In the genomic region with DNA sequence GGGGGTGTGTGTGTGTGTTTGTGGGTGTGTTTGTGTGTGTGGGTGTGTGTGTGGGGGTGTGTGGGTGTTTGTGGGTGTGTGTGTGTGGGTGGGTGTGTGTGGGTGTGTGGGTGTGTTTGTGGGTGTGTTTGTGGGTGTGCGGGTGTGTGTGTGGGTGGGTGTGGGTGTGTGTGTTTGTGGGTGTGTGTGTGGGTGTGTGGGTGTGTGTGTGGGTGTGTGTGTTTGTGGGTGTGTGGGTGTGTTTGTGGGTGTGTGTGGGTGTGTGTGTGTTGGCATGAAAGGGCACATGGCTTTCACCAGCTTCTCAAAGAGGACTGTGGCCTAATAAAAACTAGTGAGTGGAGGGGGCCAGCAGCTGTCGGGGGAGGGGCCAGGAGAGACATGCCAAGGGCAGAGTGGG, we compare ENCODE assay signal across 22 cellular contexts. TPM values are rescaled to one million over a fixed set of nuclear protein-coding genes. Genes with fewer than 3 reads are reported as not detected.
DNase-seq lines count a peak whose midpoint lies in the region; ATAC-seq, FAIRE-seq and TF ChIP-seq lines count a peak whose summit lies in the region.
"Had no signal": no experiment of that assay in that cellular context is flagged by ENCODE, and none has a peak within 500 bp of the region (broad histone marks: within the 10 kb centered on the region; RNA-seq: fewer than 3 reads in every experiment).

No MANE protein-coding gene starts in this region.

- peaks cover 14% of the 10 kb centered on the region for H3K4me1 Mint-ChIP-seq in activated naive CD4-positive, alpha-beta T cell treated with anti-CD3 and anti-CD28 coated beads, Interleukin-2, amount 50 U/mL, for 24 hours
- peaks cover 11% of the 10 kb centered on the region for H3K4me1 Mint-ChIP-seq in activated naive CD4-positive, alpha-beta T cell treated with anti-CD3 and anti-CD28 coated beads, Interleukin-2, amount 10 ng/mL, durations not matched to agents 7 days and 5 days
- peaks cover 7% of the 10 kb centered on the region for H3K4me1 Mint-ChIP-seq in activated T-helper 1 cell treated with anti-CD3 and anti-CD28 coated beads, Interleukin-12 subunit alpha, Interleukin-12 subunit beta, Interleukin-2, Interleukin-4 antibody, amounts not matched to agents 30 ng/mL and 10 ng/mL and 1 ng/mL, durations not matched to agents 14 hours and 24 hours and 36 hours (ENCODE audit: low read depth)
- H3K4me1 Mint-ChIP-seq in neural progenitor cell, result peaks cover 8% of the 10 kb centered on the region
- H3K4me1 Mint-ChIP-seq in activated T-cell treated with anti-CD3 and anti-CD28 coated beads, Interleukin-2, amount 50 U/mL, for 24 hours (ENCODE audit: low read depth), result peaks cover 8% of the 10 kb centered on the region

- ATAC-seq in mucosa of descending colon (peak; percentile 9), HG03095 (IDR thresholded peaks at IDR 0.05; ENCODE audit: unreplicated experiment) (no peak)
- ATAC-seq: PC-3 had no signal

- no peak overlapping the region for H3K27ac ChIP-seq in neural progenitor cell

- peak overlapping the region; percentile 55 for H3K27ac Mint-ChIP-seq in activated naive CD4-positive, alpha-beta T cell treated with anti-CD3 and anti-CD28 coated beads, Interleukin-2, amount 50 U/mL, for 24 hours
- no peak overlapping the region for H3K27ac Mint-ChIP-seq in activated naive CD4-positive, alpha-beta T cell treated with anti-CD3 and anti-CD28 coated beads, Interleukin-2, amount 10 ng/mL, durations not matched to agents 7 days and 5 days
- H3K27ac Mint-ChIP-seq in activated T-helper 1 cell treated with anti-CD3 and anti-CD28 coated beads, Interleukin-12 subunit alpha, Interleukin-12 subunit beta, Interleukin-2, Interleukin-4 antibody, amounts not matched to agents 30 ng/mL and 10 ng/mL and 1 ng/mL, durations not matched to agents 14 hours and 24 hours and 36 hours, result peak overlapping the region; percentile 82
- H3K27ac Mint-ChIP-seq in neural progenitor cell, result no peak overlapping the region
- no peak overlapping the region for H3K27ac Mint-ChIP-seq in activated T-cell treated with anti-CD3 and anti-CD28 coated beads, Interleukin-2, amount 50 U/mL, for 24 hours
- H3K27ac Mint-ChIP-seq: IgD-negative memory B cell had no signal

- CTCF ChIA-PET in activated naive CD4-positive, alpha-beta T cell treated with anti-CD3 and anti-CD28 coated beads, Interleukin-2, amount 10 ng/mL, durations not matched to agents 7 days and 5 days (lab: Charles Lee), result no interaction called here

- intact Hi-C loops in activated T-helper 1 cell treated with anti-CD3 and anti-CD28 coated beads, Interleukin-12 subunit alpha, Interleukin-12 subunit beta, Interleukin-2, Interleukin-4 antibody, amounts not matched to agents 30 ng/mL and 10 ng/mL and 1 ng/mL, durations not matched to agents 14 hours and 24 hours and 36 hours (cut with micrococcal nuclease), result no loop called here
- intact Hi-C loops in mucosa of descending colon (cut with DNase I, micrococcal nuclease), result no loop called here

- H3K9ac ChIP-seq in neural progenitor cell, result no peak overlapping the region
- H3K9ac ChIP-seq: SK-N-SH had no signal

- DNase-seq in activated naive CD4-positive, alpha-beta T cell treated with anti-CD3 and anti-CD28 coated beads, Interleukin-2, amount 10 ng/mL, durations not matched to agents 7 days and 5 days, result no peak
- DNase-seq in GM18507 (ENCODE audit: extremely low spot score, insufficient read length, low read depth) (no peak), mucosa of descending colon (no peak), neural progenitor cell (ENCODE audit: low spot score) (no peak)
- no peak for DNase-seq in activated T-helper 1 cell treated with anti-CD3 and anti-CD28 coated beads, Interleukin-12 subunit alpha, Interleukin-12 subunit beta, Interleukin-2, Interleukin-4 antibody, amounts not matched to agents 30 ng/mL and 10 ng/mL and 1 ng/mL, durations not matched to agents 14 hours and 24 hours and 36 hours (ENCODE audit: low spot score)
- no peak for DNase-seq in activated T-cell treated with anti-CD3 and anti-CD28 coated beads, Interleukin-2, amount 50 U/mL, for 24 hours
- DNase-seq: GOT3, NCI-H1092 treated with DMSO at 0.1 percent for 48 hours, NCI-H1436, NCI-H187, NCI-H2081 treated with DMSO at 0.1 percent for 48 hours, NCI-H2171 treated with DMSO at 0.1 percent for 48 hours, NCI-H345, NCI-H524, NCI-H774, PC-3, SK-N-SH had no signal

- no peaks in the 10 kb centered on the region for H4K20me1 ChIP-seq in neural progenitor cell (ENCODE audit: low read depth)

- H3K4me2 ChIP-seq in neural progenitor cell, result no peak overlapping the region
- H3K4me2 ChIP-seq: SK-N-SH had no signal

- H3K4me3 Mint-ChIP-seq in activated naive CD4-positive, alpha-beta T cell treated with anti-CD3 and anti-CD28 coated beads, Interleukin-2, amount 50 U/mL, for 24 hours, result no peak overlapping the region
- no peak overlapping the region for H3K4me3 Mint-ChIP-seq in activated naive CD4-positive, alpha-beta T cell treated with anti-CD3 and anti-CD28 coated beads, Interleukin-2, amount 10 ng/mL, durations not matched to agents 7 days and 5 days
- no peak overlapping the region for H3K4me3 Mint-ChIP-seq in activated T-helper 1 cell treated with anti-CD3 and anti-CD28 coated beads, Interleukin-12 subunit alpha, Interleukin-12 subunit beta, Interleukin-2, Interleukin-4 antibody, amounts not matched to agents 30 ng/mL and 10 ng/mL and 1 ng/mL, durations not matched to agents 14 hours and 24 hours and 36 hours
- no peak overlapping the region for H3K4me3 Mint-ChIP-seq in neural progenitor cell
- no peak overlapping the region for H3K4me3 Mint-ChIP-seq in activated T-cell treated with anti-CD3 and anti-CD28 coated beads, Interleukin-2, amount 50 U/mL, for 24 hours

- H3K4me3 ChIP-seq in mucosa of descending colon (no peak overlapping the region), neural progenitor cell (no peak overlapping the region)
- H3K4me3 ChIP-seq: HAP-1 had no signal

- no peaks in the 10 kb centered on the region for H3K27me3 Mint-ChIP-seq in activated naive CD4-positive, alpha-beta T cell treated with anti-CD3 and anti-CD28 coated beads, Interleukin-2, amount 50 U/mL, for 24 hours
- no peaks in the 10 kb centered on the region for H3K27me3 Mint-ChIP-seq in activated naive CD4-positive, alpha-beta T cell treated with anti-CD3 and anti-CD28 coated beads, Interleukin-2, amount 10 ng/mL, durations not matched to agents 7 days and 5 days
- H3K27me3 Mint-ChIP-seq in activated T-helper 1 cell treated with anti-CD3 and anti-CD28 coated beads, Interleukin-12 subunit alpha, Interleukin-12 subunit beta, Interleukin-2, Interleukin-4 antibody, amounts not matched to agents 30 ng/mL and 10 ng/mL and 1 ng/mL, durations not matched to agents 14 hours and 24 hours and 36 hours (ENCODE audit: insufficient read depth), result no peaks in the 10 kb centered on the region
- H3K27me3 Mint-ChIP-seq in neural progenitor cell (ENCODE audit: insufficient read depth, low read depth), result peaks cover 5% of the 10 kb centered on the region
- H3K27me3 Mint-ChIP-seq in activated T-cell treated with anti-CD3 and anti-CD28 coated beads, Interleukin-2, amount 50 U/mL, for 24 hours, result peaks cover 18% of the 10 kb centered on the region

- H3K36me3 ChIP-seq in mucosa of descending colon (ENCODE audit: low read depth) (no peaks in the 10 kb centered on the region), neural progenitor cell (no peaks in the 10 kb centered on the region)

- H3K9me3 ChIP-seq in mucosa of descending colon (no peaks in the 10 kb centered on the region), neural progenitor cell (ENCODE audit: low read depth) (no peaks in the 10 kb centered on the region)
- H3K9me3 ChIP-seq: HAP-1, SK-N-SH had no signal

- no peaks in the 10 kb centered on the region for H3K79me2 ChIP-seq in neural progenitor cell (ENCODE audit: low read depth)

- H3K27me3 ChIP-seq in neural progenitor cell, result no peaks in the 10 kb centered on the region

- no peak overlapping the region for H2AFZ ChIP-seq in neural progenitor cell (replicated peaks)

- FAIRE-seq in GM18507 (lab: Jason Lieb, UNC), result peak; percentile 18

- no peaks in the 10 kb centered on the region for H3K36me3 Mint-ChIP-seq in activated naive CD4-positive, alpha-beta T cell treated with anti-CD3 and anti-CD28 coated beads, Interleukin-2, amount 50 U/mL, for 24 hours
- H3K36me3 Mint-ChIP-seq in activated naive CD4-positive, alpha-beta T cell treated with anti-CD3 and anti-CD28 coated beads, Interleukin-2, amount 10 ng/mL, durations not matched to agents 7 days and 5 days, result peaks cover 14% of the 10 kb centered on the region
- peaks cover 6% of the 10 kb centered on the region for H3K36me3 Mint-ChIP-seq in activated T-helper 1 cell treated with anti-CD3 and anti-CD28 coated beads, Interleukin-12 subunit alpha, Interleukin-12 subunit beta, Interleukin-2, Interleukin-4 antibody, amounts not matched to agents 30 ng/mL and 10 ng/mL and 1 ng/mL, durations not matched to agents 14 hours and 24 hours and 36 hours (ENCODE audit: low read depth)
- H3K36me3 Mint-ChIP-seq in neural progenitor cell, result peaks cover 14% of the 10 kb centered on the region
- H3K36me3 Mint-ChIP-seq in activated T-cell treated with anti-CD3 and anti-CD28 coated beads, Interleukin-2, amount 50 U/mL, for 24 hours (ENCODE audit: low read depth), result peaks cover 35% of the 10 kb centered on the region

- H3F3A ChIP-seq in neural progenitor cell (ENCODE audit: low read depth), result no peaks in the 10 kb centered on the region

- no peaks in the 10 kb centered on the region for H3K9me3 Mint-ChIP-seq in activated naive CD4-positive, alpha-beta T cell treated with anti-CD3 and anti-CD28 coated beads, Interleukin-2, amount 50 U/mL, for 24 hours
- no peaks in the 10 kb centered on the region for H3K9me3 Mint-ChIP-seq in activated naive CD4-positive, alpha-beta T cell treated with anti-CD3 and anti-CD28 coated beads, Interleukin-2, amount 10 ng/mL, durations not matched to agents 7 days and 5 days
- H3K9me3 Mint-ChIP-seq in activated T-helper 1 cell treated with anti-CD3 and anti-CD28 coated beads, Interleukin-12 subunit alpha, Interleukin-12 subunit beta, Interleukin-2, Interleukin-4 antibody, amounts not matched to agents 30 ng/mL and 10 ng/mL and 1 ng/mL, durations not matched to agents 14 hours and 24 hours and 36 hours, result no peaks in the 10 kb centered on the region
- H3K9me3 Mint-ChIP-seq in neural progenitor cell, result peaks cover 14% of the 10 kb centered on the region
- no peaks in the 10 kb centered on the region for H3K9me3 Mint-ChIP-seq in activated T-cell treated with anti-CD3 and anti-CD28 coated beads, Interleukin-2, amount 50 U/mL, for 24 hours

- H3K4me1 ChIP-seq in mucosa of descending colon (ENCODE audit: low read depth) (no peaks in the 10 kb centered on the region), neural progenitor cell (no peaks in the 10 kb centered on the region)
- H3K4me1 ChIP-seq: HAP-1 had no signal

- TF ChIP-seq CTCF in mucosa of descending colon (IDR thresholded peaks at IDR 0.05) (no peak), neural progenitor cell (IDR thresholded peaks at IDR 0.05) (no peak)

RNA-seq across cellular contexts. Expression of a gene that starts 25.3 kb away (rescaled TPM):
- total RNA-seq in activated T-helper 1 cell treated with anti-CD3 and anti-CD28 coated beads, Interleukin-12 subunit alpha, Interleukin-12 subunit beta, Interleukin-2, Interleukin-4 antibody, amounts not matched to agents 30 ng/mL and 10 ng/mL and 1 ng/mL, durations not matched to agents 14 hours and 24 hours and 36 hours, result 0.54 and 0.73 TPM in 2 replicates
- total RNA-seq in mucosa of descending colon (1 to 10 TPM; 2.8 to 6.9 (median 4.2) TPM), neural progenitor cell (ENCODE audit: low replicate concordance) (14.0 and 14.8 TPM in 2 replicates)
- total RNA-seq: G401 had no signal

RNA-seq across cellular contexts. Expression of a gene that starts 41.7 kb away (rescaled TPM):
- total RNA-seq in activated T-helper 1 cell treated with anti-CD3 and anti-CD28 coated beads, Interleukin-12 subunit alpha, Interleukin-12 subunit beta, Interleukin-2, Interleukin-4 antibody, amounts not matched to agents 30 ng/mL and 10 ng/mL and 1 ng/mL, durations not matched to agents 14 hours and 24 hours and 36 hours, result 24.0 and 24.9 TPM in 2 replicates
- total RNA-seq in mucosa of descending colon, result 10 to 100 TPM; 13.1 to 26.4 (median 20.3) TPM
- 15.2 and 15.9 TPM in 2 replicates for total RNA-seq in neural progenitor cell (ENCODE audit: low replicate concordance)

RNA-seq across cellular contexts. Expression of a gene that starts 42.0 kb away (rescaled TPM):
- total RNA-seq in activated T-helper 1 cell treated with anti-CD3 and anti-CD28 coated beads, Interleukin-12 subunit alpha, Interleukin-12 subunit beta, Interleukin-2, Interleukin-4 antibody, amounts not matched to agents 30 ng/mL and 10 ng/mL and 1 ng/mL, durations not matched to agents 14 hours and 24 hours and 36 hours, result 9.0 and 9.8 TPM in 2 replicates
- 10 to 100 TPM; 10.9 to 25.3 (median 17.7) TPM for total RNA-seq in mucosa of descending colon
- 43.5 and 82.3 TPM in 2 replicates for total RNA-seq in neural progenitor cell (ENCODE audit: low replicate concordance)

Comparison
In these comparisons a context has a peak if more than half of its experiments do, and no peak if none do; other contexts are left out.
1. H3K27ac Mint-ChIP-seq: peak in activated naive CD4-positive, alpha-beta T cell treated with anti-CD3 and anti-CD28 coated beads, Interleukin-2, amount 50 U/mL, for 24 hours (single experiment) and activated T-helper 1 cell treated with anti-CD3 and anti-CD28 coated beads, Interleukin-12 subunit alpha, Interleukin-12 subunit beta, Interleukin-2, Interleukin-4 antibody, amounts not matched to agents 30 ng/mL and 10 ng/mL and 1 ng/mL, durations not matched to agents 14 hours and 24 hours and 36 hours (single experiment); none in activated naive CD4-positive, alpha-beta T cell treated with anti-CD3 and anti-CD28 coated beads, Interleukin-2, amount 10 ng/mL, durations not matched to agents 7 days and 5 days (single experiment), neural progenitor cell (single experiment) and activated T-cell treated with anti-CD3 and anti-CD28 coated beads, Interleukin-2, amount 50 U/mL, for 24 hours (single experiment).